Comparison of ENCODE assay signal across 26 cellular contexts in the genomic region with DNA sequence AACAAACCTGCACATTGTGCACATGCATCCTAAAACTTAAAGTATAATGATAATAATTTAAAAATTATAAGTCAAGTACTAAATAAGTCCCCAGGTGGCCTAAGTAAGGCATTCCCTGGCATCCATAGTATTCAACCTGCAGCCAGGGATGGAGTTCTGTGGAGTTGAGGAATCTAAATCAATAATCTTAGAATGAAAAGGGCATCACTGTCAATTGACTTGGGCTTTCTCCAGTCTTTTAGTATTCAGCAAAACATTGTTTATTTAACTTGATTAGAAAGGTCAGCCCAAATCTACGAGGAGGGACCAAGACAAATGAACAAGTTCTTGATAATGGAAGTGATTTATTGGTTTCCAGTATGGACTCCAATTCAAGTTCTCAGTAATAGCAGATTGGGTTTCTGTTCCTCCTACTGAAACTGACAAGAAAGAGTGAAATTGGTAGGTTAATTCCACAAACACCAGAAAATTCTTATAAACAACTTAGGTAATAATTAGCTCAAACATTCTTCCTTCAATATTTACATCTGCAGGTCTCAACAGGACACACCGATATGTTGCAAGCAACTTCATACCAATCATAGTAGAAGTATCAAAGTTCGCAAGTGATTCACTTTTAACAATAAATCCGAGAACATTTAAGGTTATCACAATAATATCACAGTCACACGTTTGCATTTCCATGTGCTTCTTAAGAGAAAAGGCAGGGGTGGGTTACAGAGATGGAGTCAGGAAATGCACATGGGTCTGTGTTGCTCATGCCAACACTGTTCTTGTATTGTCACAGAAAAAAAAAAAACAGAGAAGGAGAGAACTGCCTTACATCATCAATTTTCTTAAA. TPM values are rescaled to one million over a fixed set of nuclear protein-coding genes. Genes with fewer than 3 reads are reported as not detected.
DNase-seq lines count a peak whose midpoint lies in the region; ATAC-seq, FAIRE-seq and TF ChIP-seq lines count a peak whose summit lies in the region.
"Had no signal": no experiment of that assay in that cellular context is flagged by ENCODE, and none has a peak within 500 bp of the region (broad histone marks: within the 10 kb centered on the region; RNA-seq: fewer than 3 reads in every experiment).

No MANE protein-coding gene starts in this region.

- H3K4me1 ChIP-seq in GM23248 (ENCODE audit: insufficient read depth) (peaks cover 13% of the 10 kb centered on the region), SJSA1 (replicated peaks) (peaks cover 17% of the 10 kb centered on the region), foreskin keratinocyte (peaks cover 5% of the 10 kb centered on the region), pancreas (no peaks in the 10 kb centered on the region), heart right ventricle (no peaks in the 10 kb centered on the region), gastroesophageal sphincter (no peaks in the 10 kb centered on the region)
- H3K4me1 ChIP-seq: parathyroid adenoma had no signal

- peak; percentile 69 for ATAC-seq in foreskin keratinocyte
- peak in 3 of 4 donors; percentile 26 to 62 (median 53) for ATAC-seq in pancreas
- no peak for ATAC-seq in heart right ventricle
- ATAC-seq in HG03432 (IDR thresholded peaks at IDR 0.05; ENCODE audit: unreplicated experiment), result no peak
- no peak for ATAC-seq in gastroesophageal sphincter
- ATAC-seq: activated CD4-positive, alpha-beta T cell treated with anti-CD3 and anti-CD28 coated beads for 36 hours; GM12878; left ventricle myocardium superior; sciatic nerve; T-helper 17 cell had no signal

- H3K4me2 ChIP-seq in GM23248 (ENCODE audit: unreplicated experiment), result no peak overlapping the region
- H3K4me2 ChIP-seq: SK-N-SH had no signal

- H3K27ac ChIP-seq in GM23248 (no peak overlapping the region), SJSA1 (peak overlapping the region; percentile 55; the same call in 1 of the 2 replicates), foreskin keratinocyte (no peak overlapping the region), pancreas (no peak overlapping the region), heart right ventricle (no peak overlapping the region), gastroesophageal sphincter (no peak overlapping the region)
- H3K27ac ChIP-seq: parathyroid adenoma had no signal

- H4K20me1 ChIP-seq in GM23248 (ENCODE audit: insufficient read depth), result no peaks in the 10 kb centered on the region

- DNase-seq in GM23248 (no peak), SJSA1 (ENCODE audit: low read depth in 1 of 2, low spot score in 2 of 2) (no peak), foreskin keratinocyte (peak; percentile 80 to 84), pancreas (no peak), heart right ventricle (no peak), COR-L47 (lab: John Stamatoyannopoulos, UW) (no peak)
- DNase-seq: activated CD4-positive, alpha-beta T cell treated with anti-CD3 and anti-CD28 coated beads for 36 hours; activated CD8-positive, alpha-beta memory T cell treated with anti-CD3 and anti-CD28 coated beads for 24 hours; activated T-cell treated with anti-CD3 and anti-CD28 coated beads, Interleukin-2, amount 50 U/mL, for 24 hours; dermis blood vessel endothelial cell; DND-41; head of caudate nucleus; Karpas-422; left ventricle myocardium superior; NCI-H1048; NCI-H187; NCI-H526 treated with DMSO at 0.1 percent for 48 hours; SK-N-SH; stimulated activated CD4-positive, alpha-beta T cell treated with anti-CD3 and anti-CD28 coated beads, Interleukin-15, amount 100 ng/mL, for 24 hours; T-helper 17 cell had no signal

- H3K9me2 ChIP-seq in GM23248 (ENCODE audit: insufficient read depth), result no peaks in the 10 kb centered on the region
- H3K9me2 ChIP-seq: SK-N-SH had no signal

- in situ Hi-C loops in GM23248 (cut with MboI), result no loop called here

- no peak for FAIRE-seq in pancreas (lab: Jason Lieb, UNC)
- FAIRE-seq: endometrium, GM12878 had no signal

- H3K9me3 ChIP-seq in GM23248 (ENCODE audit: low read depth), result no peaks in the 10 kb centered on the region
- no peaks in the 10 kb centered on the region for H3K9me3 ChIP-seq in SJSA1 (replicated peaks)
- no peaks in the 10 kb centered on the region for H3K9me3 ChIP-seq in pancreas
- H3K9me3 ChIP-seq in heart right ventricle, result no peaks in the 10 kb centered on the region
- H3K9me3 ChIP-seq in gastroesophageal sphincter, result no peaks in the 10 kb centered on the region
- H3K9me3 ChIP-seq: SK-N-SH had no signal

- H2AFZ ChIP-seq in GM23248, result 0 out of 2 replicates have a peak overlapping the region, but pooled peaks have one; percentile 31
- H2AFZ ChIP-seq: parathyroid adenoma had no signal

- H3K27me3 ChIP-seq in GM23248 (replicated peaks; ENCODE audit: insufficient read depth) (no peaks in the 10 kb centered on the region), SJSA1 (replicated peaks) (no peaks in the 10 kb centered on the region), foreskin keratinocyte (no peaks in the 10 kb centered on the region), pancreas (no peaks in the 10 kb centered on the region), heart right ventricle (no peaks in the 10 kb centered on the region), gastroesophageal sphincter (no peaks in the 10 kb centered on the region)

- TF ChIP-seq CTCF in foreskin keratinocyte (conservative IDR thresholded peaks at IDR 0.05) (no peak), pancreas (IDR thresholded peaks at IDR 0.05) (no peak), heart right ventricle (IDR thresholded peaks at IDR 0.05) (no peak), gastroesophageal sphincter (IDR thresholded peaks at IDR 0.05) (no peak)

- no peak for TF ChIP-seq EP300 in gastroesophageal sphincter (IDR thresholded peaks at IDR 0.05)

- no peak overlapping the region for H3K4me3 ChIP-seq in GM23248
- no peak overlapping the region for H3K4me3 ChIP-seq in SJSA1
- no peak overlapping the region for H3K4me3 ChIP-seq in pancreas
- no peak overlapping the region for H3K4me3 ChIP-seq in heart right ventricle
- no peak overlapping the region for H3K4me3 ChIP-seq in gastroesophageal sphincter
- H3K4me3 ChIP-seq: GM12878 had no signal

- intact Hi-C loops in pancreas (cut with DNase I), result no loop called here
- intact Hi-C loops in heart right ventricle (cut with DNase I), result no loop called here

- H3K36me3 ChIP-seq in GM23248 (ENCODE audit: low read depth) (no peaks in the 10 kb centered on the region), SJSA1 (no peaks in the 10 kb centered on the region), pancreas (no peaks in the 10 kb centered on the region), heart right ventricle (no peaks in the 10 kb centered on the region), gastroesophageal sphincter (no peaks in the 10 kb centered on the region)

- H3K79me2 ChIP-seq in GM23248 (ENCODE audit: insufficient read depth), result no peaks in the 10 kb centered on the region
- H3K79me2 ChIP-seq: parathyroid adenoma had no signal

- H3F3A ChIP-seq in GM23248 (ENCODE audit: insufficient read depth), result 0 out of 2 replicates have a peak, but pooled peaks cover 8% of the 10 kb centered on the region

- WGBS in GM23248 (ENCODE audit: low coverage in 1 of 2, low lambda C conversion rate in 2 of 2, missing lambda C conversion rate in 2 of 2), 2 experiments, result 80 to 81% methylated on average over 5 of the region's 5 CpGs
- WGBS in pancreas, 2 donors, result 17 to 25% methylated on average over 5 of the region's 5 CpGs
- 71 to 80% methylated on average over 5 of the region's 5 CpGs for WGBS in heart right ventricle, 2 donors
- WGBS in gastroesophageal sphincter (ENCODE audit: low coverage in 1 of 2), 2 donors, result 71 to 77% methylated on average over 5 of the region's 5 CpGs

- no peak for TF ChIP-seq POLR2A in gastroesophageal sphincter (IDR thresholded peaks at IDR 0.05)

- H3K9ac ChIP-seq in GM23248, result no peak overlapping the region
- H3K9ac ChIP-seq: parathyroid adenoma, SK-N-SH had no signal

RNA-seq across cellular contexts. Expression of a gene that starts 51.7 kb away (rescaled TPM):
- total RNA-seq in GM23248 (2014; rRNA removed; shearing (Covaris generic)), result 53.0 and 56.8 TPM in 2 replicates
- polyA plus RNA-seq in GM23248 (2016; fragmentation: Nextera tagmentation; extraction: Ambion mirVana), result 36.8 and 41.3 TPM in 2 replicates
- total RNA-seq in SJSA1 (2014; rRNA removed; shearing (Covaris generic)), result 60.1 and 66.1 TPM in 2 replicates
- 59.1 and 64.5 TPM in 2 replicates for total RNA-seq in foreskin keratinocyte
- 10.0 and 13.4 TPM in 2 replicates for polyA plus RNA-seq in foreskin keratinocyte
- 10 to 100 TPM; 15.5 to 34.6 (median 24.2) TPM for total RNA-seq in pancreas
- 10 to 100 TPM in 1 of 2 donors, 1 to 10 TPM in 1; 7.1 to 17.4 TPM for polyA plus RNA-seq in pancreas
- total RNA-seq in heart right ventricle, result 10 to 100 TPM; 15.1 to 26.1 (median 20.3) TPM
- 1 to 10 TPM; 7.8 to 9.5 TPM for polyA plus RNA-seq in heart right ventricle
- total RNA-seq in gastroesophageal sphincter, result 100 to 1,000 TPM in 3 of 4 donors, 10 to 100 TPM in 1; 82.4 to 159 (median 146) TPM

Comparison
In these comparisons a context has a peak if more than half of its experiments do, and no peak if none do; other contexts are left out.
1. DNase-seq: peak in foreskin keratinocyte (2 of 2); none in GM23248 (single experiment), SJSA1 (0 of 2), pancreas (0 of 6), heart right ventricle (0 of 2) and COR-L47 (single experiment).
2. ATAC-seq: peak in foreskin keratinocyte (single experiment) and pancreas (3 of 4); none in heart right ventricle (0 of 8), HG03432 (single experiment) and gastroesophageal sphincter (single experiment).